In the genomic region with DNA sequence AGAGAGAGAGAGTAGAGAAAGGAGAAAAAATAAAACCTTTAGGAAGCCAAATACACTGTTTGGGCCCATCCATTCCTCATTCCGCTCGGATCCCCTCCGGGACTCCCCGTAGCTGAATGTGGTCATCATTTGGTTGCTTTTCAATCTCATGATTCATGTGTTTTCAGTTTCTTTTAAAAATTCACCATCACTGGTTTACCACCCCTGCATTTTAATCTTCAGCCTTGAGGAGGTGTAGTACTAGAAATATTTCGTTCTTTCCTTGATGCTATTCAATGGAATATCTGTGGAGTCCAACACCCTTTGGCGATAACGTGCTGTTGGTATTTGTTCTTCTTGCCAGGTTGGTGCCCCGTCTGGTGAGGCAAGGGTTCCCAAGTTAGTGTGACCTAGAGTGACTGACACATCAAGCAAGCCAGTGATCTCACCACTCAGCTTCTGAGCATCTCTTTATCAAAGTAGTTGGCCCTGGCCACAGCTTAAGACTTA, we compare ENCODE assay signal across 9 cellular contexts.
A peak's percentile ranks its signal among the peaks of the same experiment; 100 is the strongest.
DNase-seq lines count a peak whose midpoint lies in the region; ATAC-seq, FAIRE-seq and TF ChIP-seq lines count a peak whose summit lies in the region.
"Had no signal": no experiment of that assay in that cellular context is flagged by ENCODE, and none has a peak within 500 bp of the region (broad histone marks: within the 10 kb centered on the region; RNA-seq: fewer than 3 reads in every experiment).

No MANE protein-coding gene starts in this region.

- ATAC-seq in GM18520 (IDR thresholded peaks at IDR 0.05; ENCODE audit: unreplicated experiment) (peak; percentile 41), HG02852 (IDR thresholded peaks at IDR 0.05; ENCODE audit: unreplicated experiment) (peak; percentile 33), left cardiac atrium (peak; percentile 57 to 92)

- peak overlapping the region in 1 of 5 donors; percentile 13 for H3K9ac ChIP-seq in subcutaneous abdominal adipose tissue (ENCODE audit: low read length in 5 of 5)
- no peak overlapping the region for H3K9ac ChIP-seq in kidney (ENCODE audit: low read length in 2 of 2)

- H3K27ac ChIP-seq in subcutaneous abdominal adipose tissue (ENCODE audit: low read depth, low read length) (peak overlapping the region; percentile 50), kidney (ENCODE audit: low read depth in 2 of 2, low read length in 2 of 2) (no peak overlapping the region)

- H3K4me1 ChIP-seq in subcutaneous abdominal adipose tissue (ENCODE audit: control insufficient read depth in 5 of 5, insufficient read depth in 5 of 5, low read length in 5 of 5) (peaks cover 0 to 15% (median 13%) of the 10 kb centered on the region in 5 donors), kidney (ENCODE audit: control insufficient read depth in 1 of 2, insufficient read depth in 1 of 2, low read depth in 1 of 2, low read length in 2 of 2) (no peaks in the 10 kb centered on the region)

- H3K36me3 ChIP-seq in subcutaneous abdominal adipose tissue (ENCODE audit: control insufficient read depth in 5 of 5, insufficient read depth in 5 of 5, low read length in 5 of 5) (no peaks in the 10 kb centered on the region), kidney (ENCODE audit: control insufficient read depth in 1 of 2, insufficient read depth in 2 of 2, low read length in 2 of 2) (no peaks in the 10 kb centered on the region)

- no peaks in the 10 kb centered on the region for H3K9me3 ChIP-seq in subcutaneous abdominal adipose tissue (ENCODE audit: control insufficient read depth in 5 of 5, low read length in 5 of 5)
- no peaks in the 10 kb centered on the region for H3K9me3 ChIP-seq in kidney (ENCODE audit: control insufficient read depth in 1 of 2, low read length in 2 of 2)

- intact Hi-C loops in left cardiac atrium (cut with DNase I), result no loop called here
- intact Hi-C loops in kidney (cut with DNase I), result no loop called here

- FAIRE-seq in kidney (lab: Jason Lieb, UNC), result no peak

- DNase-seq in activated CD4-positive, alpha-beta T cell treated with anti-CD3 and anti-CD28 coated beads for 4 hours, result peak; percentile 11 to 26
- DNase-seq in left cardiac atrium (peak; percentile 19), HT-29 (ENCODE audit: low spot score) (no peak), kidney (no peak), COLO829 (ENCODE audit: low spot score) (no peak)
- DNase-seq: IMR-90 had no signal

- TF ChIP-seq CTCF in kidney (IDR thresholded peaks at IDR 0.05; ENCODE audit: borderline replicate concordance, extremely low read depth, insufficient read depth), result no peak

- H3K4me3 ChIP-seq in subcutaneous abdominal adipose tissue (ENCODE audit: low read depth in 1 of 5, low read length in 5 of 5) (peak overlapping the region in 4 of 5 donors; percentile 5 to 56 (median 16)), kidney (ENCODE audit: low read length in 2 of 2) (no peak overlapping the region)

- no peaks in the 10 kb centered on the region for H3K27me3 ChIP-seq in subcutaneous abdominal adipose tissue (ENCODE audit: control insufficient read depth in 5 of 5, insufficient read depth in 4 of 5, low read length in 5 of 5)

Comparison
In these comparisons a context has a peak if more than half of its experiments do, and no peak if none do; other contexts are left out.
1. DNase-seq: peak in activated CD4-positive, alpha-beta T cell treated with anti-CD3 and anti-CD28 coated beads for 4 hours (2 of 2) and left cardiac atrium (single experiment); none in HT-29 (single experiment), kidney (single experiment) and COLO829 (single experiment).
2. H3K4me3 ChIP-seq: peak in subcutaneous abdominal adipose tissue (4 of 5); none in kidney (0 of 2).
3. Peak in every context shown above with its lines, with median percentiles within 50 percentile points of each other: ATAC-seq.